1 cellular context compared by ENCODE assay signal in the genomic region with DNA sequence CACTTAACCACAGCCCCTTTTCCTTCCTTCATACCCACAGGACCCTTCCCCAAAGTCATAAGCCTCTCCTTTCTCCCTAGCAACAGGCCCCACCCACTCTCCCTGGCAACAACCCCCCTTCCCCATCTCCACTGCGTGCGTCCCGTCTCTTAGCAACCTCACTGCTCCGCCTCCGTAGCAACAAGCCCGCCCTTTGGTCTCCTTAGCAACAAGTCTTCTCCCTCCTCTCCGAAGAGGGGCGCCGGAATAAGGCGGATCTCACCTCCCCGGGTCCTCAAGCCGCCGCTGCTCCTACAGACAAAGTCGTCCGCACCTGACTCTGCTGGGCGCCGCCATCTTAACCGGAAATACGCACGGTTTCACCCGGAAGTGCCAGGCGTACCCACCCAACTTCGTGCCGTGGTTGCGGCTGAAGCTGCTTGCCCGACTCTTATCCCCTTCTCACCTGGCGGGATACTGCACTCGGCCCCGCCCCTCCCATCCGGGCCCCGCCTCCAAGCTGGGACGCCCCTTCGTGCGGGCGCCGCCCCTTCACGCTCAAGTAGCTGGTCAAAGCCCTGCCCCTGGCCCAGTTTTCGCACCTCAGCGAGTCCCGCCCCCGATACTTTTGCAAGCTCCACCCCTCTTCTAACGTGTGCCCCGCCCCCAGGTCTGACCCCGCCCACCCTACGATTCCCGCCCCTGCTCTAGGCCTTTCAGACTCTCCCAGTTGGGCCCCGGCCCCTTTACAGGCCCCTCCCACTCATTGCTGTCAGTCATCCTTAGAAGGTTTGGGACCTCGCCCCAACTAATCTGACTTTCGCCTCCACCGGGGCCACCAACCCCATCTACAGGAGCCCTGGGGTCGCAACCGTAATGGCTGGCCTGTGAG.
TF ChIP-seq lines count a peak whose summit lies in the region.

A gene with protein sequence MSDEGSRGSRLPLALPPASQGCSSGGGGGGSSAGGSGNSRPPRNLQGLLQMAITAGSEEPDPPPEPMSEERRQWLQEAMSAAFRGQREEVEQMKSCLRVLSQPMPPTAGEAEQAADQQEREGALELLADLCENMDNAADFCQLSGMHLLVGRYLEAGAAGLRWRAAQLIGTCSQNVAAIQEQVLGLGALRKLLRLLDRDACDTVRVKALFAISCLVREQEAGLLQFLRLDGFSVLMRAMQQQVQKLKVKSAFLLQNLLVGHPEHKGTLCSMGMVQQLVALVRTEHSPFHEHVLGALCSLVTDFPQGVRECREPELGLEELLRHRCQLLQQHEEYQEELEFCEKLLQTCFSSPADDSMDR (minus strand): TSS at position 338 of the 871 bp plus-strand sequence. CDS start 502 bp downstream, outside the sequence.

TF ChIP-seq in liver, 16 proteins besides CTCF, POLR2A, EP300 and RAD21 (continued from another document):
- TF ChIP-seq, protein P1, sequence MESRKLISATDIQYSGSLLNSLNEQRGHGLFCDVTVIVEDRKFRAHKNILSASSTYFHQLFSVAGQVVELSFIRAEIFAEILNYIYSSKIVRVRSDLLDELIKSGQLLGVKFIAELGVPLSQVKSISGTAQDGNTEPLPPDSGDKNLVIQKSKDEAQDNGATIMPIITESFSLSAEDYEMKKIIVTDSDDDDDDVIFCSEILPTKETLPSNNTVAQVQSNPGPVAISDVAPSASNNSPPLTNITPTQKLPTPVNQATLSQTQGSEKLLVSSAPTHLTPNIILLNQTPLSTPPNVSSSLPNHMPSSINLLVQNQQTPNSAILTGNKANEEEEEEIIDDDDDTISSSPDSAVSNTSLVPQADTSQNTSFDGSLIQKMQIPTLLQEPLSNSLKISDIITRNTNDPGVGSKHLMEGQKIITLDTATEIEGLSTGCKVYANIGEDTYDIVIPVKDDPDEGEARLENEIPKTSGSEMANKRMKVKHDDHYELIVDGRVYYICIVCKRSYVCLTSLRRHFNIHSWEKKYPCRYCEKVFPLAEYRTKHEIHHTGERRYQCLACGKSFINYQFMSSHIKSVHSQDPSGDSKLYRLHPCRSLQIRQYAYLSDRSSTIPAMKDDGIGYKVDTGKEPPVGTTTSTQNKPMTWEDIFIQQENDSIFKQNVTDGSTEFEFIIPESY (IDR thresholded peaks at IDR 0.05) = no peak
TF ChIP-seq in liver: peak in this region for 7.
